In genomic region chr3:24365168-24365567, GRCh38 we compare ENCODE assay signal across 1 cellular context.
A peak's percentile ranks its signal among the peaks of the same experiment; 100 is the strongest.
TF ChIP-seq lines count a peak whose summit lies in the region.

No MANE protein-coding gene starts in this region.

TF ChIP-seq in HepG2, 621 proteins besides CTCF, POLR2A, EP300 and RAD21 (continued from another document and continues in another):
- TF ChIP-seq, protein P1, sequence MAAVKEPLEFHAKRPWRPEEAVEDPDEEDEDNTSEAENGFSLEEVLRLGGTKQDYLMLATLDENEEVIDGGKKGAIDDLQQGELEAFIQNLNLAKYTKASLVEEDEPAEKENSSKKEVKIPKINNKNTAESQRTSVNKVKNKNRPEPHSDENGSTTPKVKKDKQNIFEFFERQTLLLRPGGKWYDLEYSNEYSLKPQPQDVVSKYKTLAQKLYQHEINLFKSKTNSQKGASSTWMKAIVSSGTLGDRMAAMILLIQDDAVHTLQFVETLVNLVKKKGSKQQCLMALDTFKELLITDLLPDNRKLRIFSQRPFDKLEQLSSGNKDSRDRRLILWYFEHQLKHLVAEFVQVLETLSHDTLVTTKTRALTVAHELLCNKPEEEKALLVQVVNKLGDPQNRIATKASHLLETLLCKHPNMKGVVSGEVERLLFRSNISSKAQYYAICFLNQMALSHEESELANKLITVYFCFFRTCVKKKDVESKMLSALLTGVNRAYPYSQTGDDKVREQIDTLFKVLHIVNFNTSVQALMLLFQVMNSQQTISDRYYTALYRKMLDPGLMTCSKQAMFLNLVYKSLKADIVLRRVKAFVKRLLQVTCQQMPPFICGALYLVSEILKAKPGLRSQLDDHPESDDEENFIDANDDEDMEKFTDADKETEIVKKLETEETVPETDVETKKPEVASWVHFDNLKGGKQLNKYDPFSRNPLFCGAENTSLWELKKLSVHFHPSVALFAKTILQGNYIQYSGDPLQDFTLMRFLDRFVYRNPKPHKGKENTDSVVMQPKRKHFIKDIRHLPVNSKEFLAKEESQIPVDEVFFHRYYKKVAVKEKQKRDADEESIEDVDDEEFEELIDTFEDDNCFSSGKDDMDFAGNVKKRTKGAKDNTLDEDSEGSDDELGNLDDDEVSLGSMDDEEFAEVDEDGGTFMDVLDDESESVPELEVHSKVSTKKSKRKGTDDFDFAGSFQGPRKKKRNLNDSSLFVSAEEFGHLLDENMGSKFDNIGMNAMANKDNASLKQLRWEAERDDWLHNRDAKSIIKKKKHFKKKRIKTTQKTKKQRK (IDR thresholded peaks at IDR 0.05; ENCODE audit: low read length), result no peak
- no peak for TF ChIP-seq HCFC1 (IDR thresholded peaks at IDR 0.05; ENCODE audit: low read depth, low read length)
- TF ChIP-seq TBL1XR1 (IDR thresholded peaks at IDR 0.05; ENCODE audit: borderline replicate concordance, low read length, partially characterized antibody), result no peak
- no peak for TF ChIP-seq ZNF451 (CRISPR knock-in tag; IDR thresholded peaks at IDR 0.05)
- TF ChIP-seq IRF2 (CRISPR knock-in tag; IDR thresholded peaks at IDR 0.05), result peak; percentile 83
- no peak for TF ChIP-seq POLR2AphosphoS5 (IDR thresholded peaks at IDR 0.05; ENCODE audit: low read depth, low read length)
- TF ChIP-seq ZNF7 (CRISPR knock-in tag; IDR thresholded peaks at IDR 0.05), result no peak
- peak; percentile 89 for TF ChIP-seq GATAD2A (CRISPR knock-in tag; IDR thresholded peaks at IDR 0.05)
- no peak for TF ChIP-seq ZNF703 (CRISPR knock-in tag; IDR thresholded peaks at IDR 0.05; ENCODE audit: borderline replicate concordance)
- no peak; the same call in 1 of the 2 replicates for TF ChIP-seq ZNF335 (CRISPR knock-in tag; IDR thresholded peaks at IDR 0.05)
- no peak for TF ChIP-seq PCBP1 (IDR thresholded peaks at IDR 0.05; ENCODE audit: borderline replicate concordance, low read depth, low read length)
- no peak for TF ChIP-seq ARNT (IDR thresholded peaks at IDR 0.05)
- no peak for TF ChIP-seq NFRKB (IDR thresholded peaks at IDR 0.05)
- no peak for TF ChIP-seq ZNF768 (CRISPR knock-in tag; IDR thresholded peaks at IDR 0.05)
- TF ChIP-seq ZNF12 (CRISPR knock-in tag; IDR thresholded peaks at IDR 0.05), result no peak
- peak; percentile 91; the same call in 1 of the 2 replicates for TF ChIP-seq ZNF292 (CRISPR knock-in tag; IDR thresholded peaks at IDR 0.05; ENCODE audit: borderline replicate concordance, low read depth)
- peak; percentile 34 for TF ChIP-seq ASH2L (IDR thresholded peaks at IDR 0.05; ENCODE audit: insufficient read length, low read depth, low read length)
- no peak for TF ChIP-seq ZNF24 (IDR thresholded peaks at IDR 0.05)
- no peak for TF ChIP-seq ZNF44 (CRISPR knock-in tag; IDR thresholded peaks at IDR 0.05)
- TF ChIP-seq ZNF766 (CRISPR knock-in tag; IDR thresholded peaks at IDR 0.05; ENCODE audit: borderline replicate concordance), result no peak
- no peak for TF ChIP-seq TCF7 (IDR thresholded peaks at IDR 0.05; ENCODE audit: low read depth)
- TF ChIP-seq, protein P2, sequence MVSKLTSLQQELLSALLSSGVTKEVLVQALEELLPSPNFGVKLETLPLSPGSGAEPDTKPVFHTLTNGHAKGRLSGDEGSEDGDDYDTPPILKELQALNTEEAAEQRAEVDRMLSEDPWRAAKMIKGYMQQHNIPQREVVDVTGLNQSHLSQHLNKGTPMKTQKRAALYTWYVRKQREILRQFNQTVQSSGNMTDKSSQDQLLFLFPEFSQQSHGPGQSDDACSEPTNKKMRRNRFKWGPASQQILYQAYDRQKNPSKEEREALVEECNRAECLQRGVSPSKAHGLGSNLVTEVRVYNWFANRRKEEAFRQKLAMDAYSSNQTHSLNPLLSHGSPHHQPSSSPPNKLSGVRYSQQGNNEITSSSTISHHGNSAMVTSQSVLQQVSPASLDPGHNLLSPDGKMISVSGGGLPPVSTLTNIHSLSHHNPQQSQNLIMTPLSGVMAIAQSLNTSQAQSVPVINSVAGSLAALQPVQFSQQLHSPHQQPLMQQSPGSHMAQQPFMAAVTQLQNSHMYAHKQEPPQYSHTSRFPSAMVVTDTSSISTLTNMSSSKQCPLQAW (CRISPR knock-in tag; IDR thresholded peaks at IDR 0.05), result no peak; the same call in 1 of the 2 replicates
- TF ChIP-seq ZSCAN25 (CRISPR knock-in tag; IDR thresholded peaks at IDR 0.05), result no peak
- TF ChIP-seq, protein P3, sequence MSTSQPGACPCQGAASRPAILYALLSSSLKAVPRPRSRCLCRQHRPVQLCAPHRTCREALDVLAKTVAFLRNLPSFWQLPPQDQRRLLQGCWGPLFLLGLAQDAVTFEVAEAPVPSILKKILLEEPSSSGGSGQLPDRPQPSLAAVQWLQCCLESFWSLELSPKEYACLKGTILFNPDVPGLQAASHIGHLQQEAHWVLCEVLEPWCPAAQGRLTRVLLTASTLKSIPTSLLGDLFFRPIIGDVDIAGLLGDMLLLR (CRISPR knock-in tag; IDR thresholded peaks at IDR 0.05), result no peak
- TF ChIP-seq, protein P4, sequence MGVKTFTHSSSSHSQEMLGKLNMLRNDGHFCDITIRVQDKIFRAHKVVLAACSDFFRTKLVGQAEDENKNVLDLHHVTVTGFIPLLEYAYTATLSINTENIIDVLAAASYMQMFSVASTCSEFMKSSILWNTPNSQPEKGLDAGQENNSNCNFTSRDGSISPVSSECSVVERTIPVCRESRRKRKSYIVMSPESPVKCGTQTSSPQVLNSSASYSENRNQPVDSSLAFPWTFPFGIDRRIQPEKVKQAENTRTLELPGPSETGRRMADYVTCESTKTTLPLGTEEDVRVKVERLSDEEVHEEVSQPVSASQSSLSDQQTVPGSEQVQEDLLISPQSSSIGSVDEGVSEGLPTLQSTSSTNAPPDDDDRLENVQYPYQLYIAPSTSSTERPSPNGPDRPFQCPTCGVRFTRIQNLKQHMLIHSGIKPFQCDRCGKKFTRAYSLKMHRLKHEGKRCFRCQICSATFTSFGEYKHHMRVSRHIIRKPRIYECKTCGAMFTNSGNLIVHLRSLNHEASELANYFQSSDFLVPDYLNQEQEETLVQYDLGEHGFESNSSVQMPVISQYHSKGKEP (CRISPR knock-in tag; IDR thresholded peaks at IDR 0.05), result no peak
- TF ChIP-seq ZMYM3 (CRISPR knock-in tag; IDR thresholded peaks at IDR 0.05), result peak; percentile 62; the same call in 1 of the 2 replicates
- TF ChIP-seq ELF1 (CRISPR knock-in tag; IDR thresholded peaks at IDR 0.05), result 0 out of 2 replicates have a peak, but pooled peaks have one; percentile 14
- TF ChIP-seq, protein P5, sequence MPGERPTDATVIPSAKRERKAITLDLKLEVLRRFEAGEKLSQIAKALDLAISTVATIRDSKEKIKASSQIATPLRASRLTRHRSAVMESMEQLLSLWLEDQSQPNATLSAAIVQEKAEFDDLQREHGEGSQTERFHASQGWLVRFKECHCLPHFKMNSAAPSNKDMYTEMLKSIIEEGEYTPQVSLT (CRISPR knock-in tag; IDR thresholded peaks at IDR 0.05; ENCODE audit: borderline replicate concordance, low read depth), result no peak
- peak; percentile 47 for TF ChIP-seq THAP11 (CRISPR knock-in tag; IDR thresholded peaks at IDR 0.05)
- TF ChIP-seq, protein P6, sequence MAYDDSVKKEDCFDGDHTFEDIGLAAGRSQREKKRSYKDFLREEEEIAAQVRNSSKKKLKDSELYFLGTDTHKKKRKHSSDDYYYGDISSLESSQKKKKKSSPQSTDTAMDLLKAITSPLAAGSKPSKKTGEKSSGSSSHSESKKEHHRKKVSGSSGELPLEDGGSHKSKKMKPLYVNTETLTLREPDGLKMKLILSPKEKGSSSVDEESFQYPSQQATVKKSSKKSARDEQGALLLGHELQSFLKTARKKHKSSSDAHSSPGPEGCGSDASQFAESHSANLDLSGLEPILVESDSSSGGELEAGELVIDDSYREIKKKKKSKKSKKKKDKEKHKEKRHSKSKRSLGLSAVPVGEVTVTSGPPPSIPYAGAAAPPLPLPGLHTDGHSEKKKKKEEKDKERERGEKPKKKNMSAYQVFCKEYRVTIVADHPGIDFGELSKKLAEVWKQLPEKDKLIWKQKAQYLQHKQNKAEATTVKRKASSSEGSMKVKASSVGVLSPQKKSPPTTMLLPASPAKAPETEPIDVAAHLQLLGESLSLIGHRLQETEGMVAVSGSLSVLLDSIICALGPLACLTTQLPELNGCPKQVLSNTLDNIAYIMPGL (CRISPR knock-in tag; IDR thresholded peaks at IDR 0.05; ENCODE audit: borderline replicate concordance in 1 of 2, low read depth in 1 of 2), result no peak
- no peak for TF ChIP-seq MAF1 (CRISPR knock-in tag; IDR thresholded peaks at IDR 0.05; ENCODE audit: borderline replicate concordance)
- TF ChIP-seq, protein P7, sequence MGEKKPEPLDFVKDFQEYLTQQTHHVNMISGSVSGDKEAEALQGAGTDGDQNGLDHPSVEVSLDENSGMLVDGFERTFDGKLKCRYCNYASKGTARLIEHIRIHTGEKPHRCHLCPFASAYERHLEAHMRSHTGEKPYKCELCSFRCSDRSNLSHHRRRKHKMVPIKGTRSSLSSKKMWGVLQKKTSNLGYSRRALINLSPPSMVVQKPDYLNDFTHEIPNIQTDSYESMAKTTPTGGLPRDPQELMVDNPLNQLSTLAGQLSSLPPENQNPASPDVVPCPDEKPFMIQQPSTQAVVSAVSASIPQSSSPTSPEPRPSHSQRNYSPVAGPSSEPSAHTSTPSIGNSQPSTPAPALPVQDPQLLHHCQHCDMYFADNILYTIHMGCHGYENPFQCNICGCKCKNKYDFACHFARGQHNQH (CRISPR knock-in tag; IDR thresholded peaks at IDR 0.05), result peak; percentile 90
- TF ChIP-seq PBX2 (CRISPR knock-in tag; IDR thresholded peaks at IDR 0.05), result no peak
- TF ChIP-seq ZBTB14 (CRISPR knock-in tag; IDR thresholded peaks at IDR 0.05), result no peak
- TF ChIP-seq ZNF138 (CRISPR knock-in tag; IDR thresholded peaks at IDR 0.05; ENCODE audit: low read depth), result no peak
- no peak for TF ChIP-seq SYNCRIP (IDR thresholded peaks at IDR 0.05; ENCODE audit: insufficient read depth, low read depth, low read length)
- peak; percentile 52 for TF ChIP-seq CEBPG (CRISPR knock-in tag; IDR thresholded peaks at IDR 0.05)
- no peak for TF ChIP-seq ZNF670 (CRISPR knock-in tag; IDR thresholded peaks at IDR 0.05; ENCODE audit: borderline replicate concordance)
- TF ChIP-seq SNAPC2 (CRISPR knock-in tag; IDR thresholded peaks at IDR 0.05), result no peak
- TF ChIP-seq ZNF350 (CRISPR knock-in tag; IDR thresholded peaks at IDR 0.05; ENCODE audit: borderline replicate concordance, low read depth), result no peak
- no peak for TF ChIP-seq ZNF556 (CRISPR knock-in tag; IDR thresholded peaks at IDR 0.05; ENCODE audit: borderline replicate concordance)
- no peak for TF ChIP-seq ZNF232 (CRISPR knock-in tag; IDR thresholded peaks at IDR 0.05; ENCODE audit: borderline replicate concordance)
- no peak for TF ChIP-seq PTBP1 (IDR thresholded peaks at IDR 0.05; ENCODE audit: low read depth, low read length, poor library complexity, severe bottlenecking)
- TF ChIP-seq REXO4 (CRISPR knock-in tag; IDR thresholded peaks at IDR 0.05; ENCODE audit: borderline replicate concordance), result no peak
- no peak for TF ChIP-seq ZNF660 (CRISPR knock-in tag; IDR thresholded peaks at IDR 0.05; ENCODE audit: borderline replicate concordance, low read depth)
- TF ChIP-seq MXD1 (CRISPR knock-in tag; IDR thresholded peaks at IDR 0.05), result no peak
- TF ChIP-seq RARG (CRISPR knock-in tag; IDR thresholded peaks at IDR 0.05; ENCODE audit: low read depth), result no peak
- TF ChIP-seq NR3C1 (CRISPR knock-in tag; IDR thresholded peaks at IDR 0.05), result no peak
- no peak for TF ChIP-seq ZNF20 (CRISPR knock-in tag; IDR thresholded peaks at IDR 0.05)
